ENCODE assay signal across 7 cellular contexts in genomic region chr2:217773539-217773938, GRCh38.
"Had no signal": no experiment of that assay in that cellular context is flagged by ENCODE, and none has a peak within 500 bp of the region (broad histone marks: within the 10 kb centered on the region; RNA-seq: fewer than 3 reads in every experiment).

No MANE protein-coding gene starts in this region.

- H3K9me3 ChIP-seq: HAP-1 had no signal

- FAIRE-seq: HTR-8/SVneo had no signal

- H2AFZ ChIP-seq: GM23248 had no signal

- DNase-seq: GM23248, GOT3, H7, HFFc6 had no signal

- H3K4me1 ChIP-seq: HAP-1 had no signal

- H3K9ac ChIP-seq: GM23248 had no signal

- H3K27ac ChIP-seq: GM23248 had no signal

- H3K36me3 ChIP-seq: HAP-1 had no signal

- H3K4me3 ChIP-seq: GM23248, HAP-1 had no signal

- ATAC-seq: HCT116 had no signal
